In genomic region chrX:97402903-97403302, GRCh38 we compare ENCODE assay signal across 20 cellular contexts.
DNase-seq lines count a peak whose midpoint lies in the region; ATAC-seq lines count a peak whose summit lies in the region.
"Had no signal": no experiment of that assay in that cellular context is flagged by ENCODE, and none has a peak within 500 bp of the region (broad histone marks: within the 10 kb centered on the region; RNA-seq: fewer than 3 reads in every experiment).

No MANE protein-coding gene starts in this region.

- H3K27me3 Mint-ChIP-seq in activated CD4-positive, alpha-beta T cell treated with anti-CD3 and anti-CD28 coated beads for 36 hours, result no peaks in the 10 kb centered on the region
- no peaks in the 10 kb centered on the region for H3K27me3 Mint-ChIP-seq in activated T-helper 17 cell treated with anti-CD3 and anti-CD28 coated beads, Interleukin-2, amount 50 U/mL, for 72 hours
- H3K27me3 Mint-ChIP-seq: B cell; CD4-positive, alpha-beta T cell had no signal

- peaks cover 44% of the 10 kb centered on the region for H3K4me1 Mint-ChIP-seq in activated CD4-positive, alpha-beta T cell treated with anti-CD3 and anti-CD28 coated beads for 36 hours
- peaks cover 19% of the 10 kb centered on the region for H3K4me1 Mint-ChIP-seq in activated T-helper 17 cell treated with anti-CD3 and anti-CD28 coated beads, Interleukin-2, amount 50 U/mL, for 72 hours
- H3K4me1 Mint-ChIP-seq: B cell had no signal

- in situ Hi-C loops in HAP-1 (cut with MboI; ENCODE audit: low sequenced_read_pairs), result no loop called here

- CTCF ChIA-PET in activated CD4-positive, alpha-beta T cell treated with anti-CD3 and anti-CD28 coated beads for 36 hours (lab: Charles Lee), result no interaction called here

- POLR2A ChIA-PET in activated CD4-positive, alpha-beta T cell treated with anti-CD3 and anti-CD28 coated beads for 36 hours (lab: Charles Lee), result no interaction called here

- H3K9me3 ChIP-seq in HAP-1, result no peaks in the 10 kb centered on the region
- H3K9me3 ChIP-seq: Caco-2, Peyer's patch had no signal

- H3K27me3 ChIP-seq in HAP-1 (ENCODE audit: low read depth), result no peaks in the 10 kb centered on the region
- H3K27me3 ChIP-seq: Peyer's patch had no signal

- ATAC-seq in activated CD4-positive, alpha-beta T cell treated with anti-CD3 and anti-CD28 coated beads for 36 hours, result peak; percentile 34
- ATAC-seq in activated T-helper 17 cell treated with anti-CD3 and anti-CD28 coated beads, Interleukin-2, amount 50 U/mL, for 72 hours (replicated peaks), result peak; percentile 50
- ATAC-seq in GM21367 (IDR thresholded peaks at IDR 0.05; ENCODE audit: unreplicated experiment), result no peak
- ATAC-seq: HepG2 had no signal

- H3K9me3 Mint-ChIP-seq in activated CD4-positive, alpha-beta T cell treated with anti-CD3 and anti-CD28 coated beads for 36 hours (ENCODE audit: low read depth), result no peaks in the 10 kb centered on the region
- no peaks in the 10 kb centered on the region for H3K9me3 Mint-ChIP-seq in activated T-helper 17 cell treated with anti-CD3 and anti-CD28 coated beads, Interleukin-2, amount 50 U/mL, for 72 hours
- H3K9me3 Mint-ChIP-seq: CD4-positive, alpha-beta T cell had no signal

- H3K36me3 ChIP-seq in HAP-1 (replicated peaks), result no peaks in the 10 kb centered on the region
- H3K36me3 ChIP-seq: Peyer's patch had no signal

- H3K4me3 ChIP-seq in HAP-1, result no peak overlapping the region
- H3K4me3 ChIP-seq: Peyer's patch had no signal

- H3K4me3 Mint-ChIP-seq in activated CD4-positive, alpha-beta T cell treated with anti-CD3 and anti-CD28 coated beads for 36 hours, result no peak overlapping the region
- H3K4me3 Mint-ChIP-seq in activated T-helper 17 cell treated with anti-CD3 and anti-CD28 coated beads, Interleukin-2, amount 50 U/mL, for 72 hours, result peak overlapping the region; percentile 63
- H3K4me3 Mint-ChIP-seq: B cell; CD4-positive, alpha-beta T cell had no signal

- intact Hi-C loops in activated CD4-positive, alpha-beta T cell treated with anti-CD3 and anti-CD28 coated beads for 36 hours (cut with DNase I, micrococcal nuclease), result loop anchor here in 1 of 2 experiments (5.0 kb wide), 2 partner anchors 191 to 366 kb away; no protein-coding TSS in a partner anchor

- peak overlapping the region; percentile 47 for H3K27ac Mint-ChIP-seq in activated CD4-positive, alpha-beta T cell treated with anti-CD3 and anti-CD28 coated beads for 36 hours
- peak overlapping the region; percentile 91 for H3K27ac Mint-ChIP-seq in activated T-helper 17 cell treated with anti-CD3 and anti-CD28 coated beads, Interleukin-2, amount 50 U/mL, for 72 hours
- H3K27ac Mint-ChIP-seq: B cell; CD4-positive, alpha-beta T cell had no signal

- H3K36me3 Mint-ChIP-seq in activated CD4-positive, alpha-beta T cell treated with anti-CD3 and anti-CD28 coated beads for 36 hours (ENCODE audit: low read depth), result no peaks in the 10 kb centered on the region
- H3K36me3 Mint-ChIP-seq in activated T-helper 17 cell treated with anti-CD3 and anti-CD28 coated beads, Interleukin-2, amount 50 U/mL, for 72 hours (ENCODE audit: low read depth), result no peaks in the 10 kb centered on the region

- H3K4me1 ChIP-seq in HAP-1, result no peaks in the 10 kb centered on the region
- H3K4me1 ChIP-seq: Caco-2, Peyer's patch had no signal

- DNase-seq in activated CD4-positive, alpha-beta T cell treated with anti-CD3 and anti-CD28 coated beads for 36 hours, result no peak
- DNase-seq in activated CD4-positive, alpha-beta T cell treated with anti-CD3 and anti-CD28 coated beads for 4 hours, result no peak
- peak; percentile 12 for DNase-seq in stimulated activated CD4-positive, alpha-beta T cell treated with anti-CD3 and anti-CD28 coated beads, Interleukin-15, amount 100 ng/mL, for 24 hours
- DNase-seq in stimulated activated CD4-positive, alpha-beta T cell treated with anti-CD3 and anti-CD28 coated beads, Interleukin-2, amount 100 ng/mL, for 48 hours, result no peak
- no peak for DNase-seq in HAP-1 (ENCODE audit: low spot score in 2 of 2)
- no peak for DNase-seq in HT-29 (ENCODE audit: low spot score)
- DNase-seq: Caco-2; CD4-positive, alpha-beta T cell; DMS153; GF-D8; KBM-7; MV-4-11; NCI-H1694 treated with DMSO at 0.1 percent for 48 hours; NK-92 treated with Interleukin-12 subunit alpha and Interleukin-12 subunit beta, amount 100 ng/mL, for 24 hours; Peyer's patch; Right ventricle myocardium superior had no signal
